ENCODE assay signal across 15 cellular contexts in genomic region chr19:1796395-1797142, GRCh38. TPM values are rescaled to one million over a fixed set of nuclear protein-coding genes. Genes with fewer than 3 reads are reported as not detected.
A peak's percentile ranks its signal among the peaks of the same experiment; 100 is the strongest.
DNase-seq lines count a peak whose midpoint lies in the region; ATAC-seq and TF ChIP-seq lines count a peak whose summit lies in the region.
"Had no signal": no experiment of that assay in that cellular context is flagged by ENCODE, and none has a peak within 500 bp of the region (broad histone marks: within the 10 kb centered on the region; RNA-seq: fewer than 3 reads in every experiment).

No MANE protein-coding gene starts in this region.

- no peak for DNase-seq in IMR-90
- peak; percentile 33 for DNase-seq in glutamatergic neuron
- no peak for DNase-seq in activated CD4-positive, alpha-beta memory T cell treated with anti-CD3 and anti-CD28 coated beads, Interleukin-2, amount 10 ng/mL, durations not matched to agents 7 days and 5 days
- DNase-seq in NCI-H1417 (lab: John Stamatoyannopoulos, UW), result no peak
- DNase-seq: GOT3, NCI-H187 treated with DMSO at 0.1 percent for 48 hours had no signal

- H3K4me3 ChIP-seq in BLaER1 (no peak overlapping the region), IMR-90 (ENCODE audit: insufficient read depth, low read depth, low read length) (no peak overlapping the region)
- H3K4me3 ChIP-seq: GM12878, Peyer's patch had no signal

- no peak overlapping the region; the same call in 1 of the 2 replicates for H2AK5ac ChIP-seq in IMR-90 (ENCODE audit: low read depth, low read length)

- H4K8ac ChIP-seq in IMR-90 (ENCODE audit: low read depth in 2 of 2, low read length in 2 of 2), result no peak overlapping the region

- H3K4ac ChIP-seq in IMR-90 (ENCODE audit: low read depth, low read length), result no peak overlapping the region

- BruUV-seq in IMR-90 (replicated peaks; lab: Mats Ljungman, UMichigan), result no TSS peak

- H2BK5ac ChIP-seq in IMR-90 (ENCODE audit: low read depth, low read length, poor library complexity, severe bottlenecking), result no peak overlapping the region

- H3K79me1 ChIP-seq in IMR-90 (ENCODE audit: low read depth in 1 of 2, low read length in 2 of 2), result no peaks in the 10 kb centered on the region

- no peak for TF ChIP-seq POLR2A in IMR-90 (IDR thresholded peaks at IDR 0.05; ENCODE audit: low read depth, low read length)

- WGBS in IMR-90 (ENCODE audit: extremely low coverage in 2 of 2, insufficient read length in 1 of 2), 2 experiments, result 70% methylated on average over 22 of the region's 52 CpGs; no CpG with 5 or more reads in 1 of the 2 experiments

- peaks cover 3% of the 10 kb centered on the region for H3K4me1 Mint-ChIP-seq in glutamatergic neuron (ENCODE audit: low read depth, unreplicated experiment)
- peaks cover 8% of the 10 kb centered on the region for H3K4me1 Mint-ChIP-seq in activated CD4-positive, alpha-beta memory T cell treated with anti-CD3 and anti-CD28 coated beads, Interleukin-2, amount 10 ng/mL, durations not matched to agents 7 days and 5 days

- no peak overlapping the region for H2BK120ac ChIP-seq in IMR-90 (ENCODE audit: low read depth, low read length)

- no peaks in the 10 kb centered on the region for H3K36me3 Mint-ChIP-seq in glutamatergic neuron (ENCODE audit: unreplicated experiment)
- peaks cover 6% of the 10 kb centered on the region for H3K36me3 Mint-ChIP-seq in activated CD4-positive, alpha-beta memory T cell treated with anti-CD3 and anti-CD28 coated beads, Interleukin-2, amount 10 ng/mL, durations not matched to agents 7 days and 5 days (ENCODE audit: low read depth)

- dilution Hi-C loops in IMR-90 (cut with HindIII; ENCODE audit: low sequenced_read_pairs, unreplicated experiment), result no loop called here

- no peak overlapping the region for H2BK15ac ChIP-seq in IMR-90 (ENCODE audit: low read depth, low read length)

- H3K4me3 Mint-ChIP-seq in glutamatergic neuron (ENCODE audit: unreplicated experiment), result no peak overlapping the region
- no peak overlapping the region for H3K4me3 Mint-ChIP-seq in activated CD4-positive, alpha-beta memory T cell treated with anti-CD3 and anti-CD28 coated beads, Interleukin-2, amount 10 ng/mL, durations not matched to agents 7 days and 5 days
- H3K4me3 Mint-ChIP-seq: CD4-positive, alpha-beta T cell; HFFc6 had no signal

- no peak for ATAC-seq in IMR-90 (ENCODE audit: low read depth)
- peak; percentile 36 for ATAC-seq in SK-N-SH treated with all-trans-retinoic acid at 6 μM for 48 hours
- ATAC-seq in HG02571 (IDR thresholded peaks at IDR 0.05; ENCODE audit: unreplicated experiment), result no peak

- CTCF ChIA-PET in IMR-90 (lab: Yijun Ruan, JAX), result interaction anchor here (0.7 kb wide), 1 partner anchor 124 kb away, joined by 3 read pairs; no protein-coding TSS in a partner anchor
- CTCF ChIA-PET in activated CD4-positive, alpha-beta memory T cell treated with anti-CD3 and anti-CD28 coated beads, Interleukin-2, amount 10 ng/mL, durations not matched to agents 7 days and 5 days (lab: Charles Lee), result interaction anchor here (1.0 to 2.1 kb wide), 2 partner anchors 29 to 42 kb away, joined by 4 to 8 read pairs; no protein-coding TSS in a partner anchor

- H3K27me3 ChIP-seq in BLaER1, result no peaks in the 10 kb centered on the region
- H3K27me3 ChIP-seq in IMR-90 (ENCODE audit: control insufficient read depth, insufficient read depth, low read length), result no peaks in the 10 kb centered on the region
- H3K27me3 ChIP-seq: Peyer's patch had no signal

- H3K9ac ChIP-seq in BLaER1, result no peak overlapping the region
- H3K9ac ChIP-seq in IMR-90 (ENCODE audit: low read depth, low read length), result no peak overlapping the region

- H3K27ac ChIP-seq in BLaER1 (no peak overlapping the region), IMR-90 (ENCODE audit: insufficient read depth, low read length) (no peak overlapping the region)
- H3K27ac ChIP-seq: Peyer's patch had no signal

- H3K14ac ChIP-seq in IMR-90 (replicated peaks; ENCODE audit: low read depth, low read length), result no peak overlapping the region

- TF ChIP-seq CTCF in IMR-90 (conservative IDR thresholded peaks at IDR 0.05; ENCODE audit: low read depth, low read length) (no peak), glutamatergic neuron (IDR thresholded peaks at IDR 0.05; ENCODE audit: partially characterized antibody, unreplicated experiment) (no peak)

- peaks cover 28% of the 10 kb centered on the region for H3K4me1 ChIP-seq in BLaER1
- H3K4me1 ChIP-seq in IMR-90 (ENCODE audit: control insufficient read depth, insufficient read depth, low read length), result no peaks in the 10 kb centered on the region

- H3K4me2 ChIP-seq in BLaER1 (peak overlapping the region; percentile 79), IMR-90 (ENCODE audit: low read depth, low read length) (no peak overlapping the region)

- H3K36me3 ChIP-seq in BLaER1 (peaks cover 30% of the 10 kb centered on the region), IMR-90 (ENCODE audit: control insufficient read depth, insufficient read depth, low read length) (peaks cover 5% of the 10 kb centered on the region; the same call in 1 of the 2 replicates)
- H3K36me3 ChIP-seq: Peyer's patch had no signal

- no peak overlapping the region for H4K5ac ChIP-seq in IMR-90 (ENCODE audit: low read depth, low read length)

- no peak overlapping the region for H3K56ac ChIP-seq in IMR-90 (ENCODE audit: extremely low read depth, insufficient read depth, low read length)

- H4K91ac ChIP-seq in IMR-90 (ENCODE audit: insufficient read depth, low read depth, low read length), result no peak overlapping the region

- no peak overlapping the region for H3K23ac ChIP-seq in IMR-90 (ENCODE audit: low read depth, low read length)

- H2AK9ac ChIP-seq in IMR-90 (replicated peaks; ENCODE audit: low read depth, low read length, poor library complexity), result peak overlapping the region; percentile 52

- H3K18ac ChIP-seq in IMR-90 (ENCODE audit: low read depth, low read length), result no peak overlapping the region

- H3K9me1 ChIP-seq in IMR-90 (ENCODE audit: insufficient read depth, low read length), result no peaks in the 10 kb centered on the region

- intact Hi-C loops in IMR-90 (cut with micrococcal nuclease), result loop anchor here (5.0 to 10.0 kb wide), 2 partner anchors 192 to 249 kb away; partner anchors contain the start of gene UQCR11

- H2BK20ac ChIP-seq in IMR-90 (ENCODE audit: low read depth, low read length), result no peak overlapping the region

- peak overlapping the region; percentile 94 for H2AFZ ChIP-seq in IMR-90 (replicated peaks; ENCODE audit: low read length, poor library complexity)

- H4K20me1 ChIP-seq in BLaER1 (no peaks in the 10 kb centered on the region), IMR-90 (ENCODE audit: insufficient read depth, low read length) (no peaks in the 10 kb centered on the region)

- no peaks in the 10 kb centered on the region for H3K9me3 ChIP-seq in BLaER1
- no peaks in the 10 kb centered on the region for H3K9me3 ChIP-seq in IMR-90 (ENCODE audit: control insufficient read depth, insufficient read depth, low read length)
- H3K9me3 ChIP-seq: Peyer's patch had no signal

- H3K9me3 Mint-ChIP-seq in glutamatergic neuron (ENCODE audit: unreplicated experiment), result no peaks in the 10 kb centered on the region
- no peaks in the 10 kb centered on the region for H3K9me3 Mint-ChIP-seq in activated CD4-positive, alpha-beta memory T cell treated with anti-CD3 and anti-CD28 coated beads, Interleukin-2, amount 10 ng/mL, durations not matched to agents 7 days and 5 days
- H3K9me3 Mint-ChIP-seq: CD4-positive, alpha-beta T cell; HFFc6 had no signal

- POLR2A ChIA-PET in IMR-90 (lab: Charles Lee; ENCODE audit: unreplicated experiment), result no interaction called here
- POLR2A ChIA-PET in activated CD4-positive, alpha-beta memory T cell treated with anti-CD3 and anti-CD28 coated beads, Interleukin-2, amount 10 ng/mL, durations not matched to agents 7 days and 5 days (lab: Charles Lee), result no interaction called here

- peaks cover 13% of the 10 kb centered on the region for H3K27me3 Mint-ChIP-seq in glutamatergic neuron (ENCODE audit: unreplicated experiment)
- H3K27me3 Mint-ChIP-seq in activated CD4-positive, alpha-beta memory T cell treated with anti-CD3 and anti-CD28 coated beads, Interleukin-2, amount 10 ng/mL, durations not matched to agents 7 days and 5 days, result peaks cover 4% of the 10 kb centered on the region

- TF ChIP-seq RAD21 in IMR-90 (IDR thresholded peaks at IDR 0.05; ENCODE audit: low read length), result no peak

- H3K27ac Mint-ChIP-seq in glutamatergic neuron (ENCODE audit: unreplicated experiment), result no peak overlapping the region
- H3K27ac Mint-ChIP-seq in activated CD4-positive, alpha-beta memory T cell treated with anti-CD3 and anti-CD28 coated beads, Interleukin-2, amount 10 ng/mL, durations not matched to agents 7 days and 5 days, result no peak overlapping the region
- H3K27ac Mint-ChIP-seq: CD4-positive, alpha-beta T cell; HFFc6 had no signal

- in situ Hi-C loops in IMR-90 (cut with MboI; ENCODE audit: low sequenced_read_pairs), result loop anchor here (25.0 kb wide), 1 partner anchor 259 kb away; no protein-coding TSS in a partner anchor

TF ChIP-seq in IMR-90, 13 proteins besides CTCF, POLR2A, EP300 and RAD21 (continues in another document):
- TF ChIP-seq RFX5 (IDR thresholded peaks at IDR 0.05; ENCODE audit: low read depth, low read length), result no peak
- TF ChIP-seq CEBPB (IDR thresholded peaks at IDR 0.05; ENCODE audit: low read depth, low read length), result no peak

TF ChIP-seq in SK-N-SH treated with all-trans-retinoic acid at 6 μM for 48 hours, 23 proteins besides CTCF, POLR2A, EP300 and RAD21 (continues in another document):
- TF ChIP-seq ZFP3 (CRISPR knock-in tag; IDR thresholded peaks at IDR 0.05) (no peak), BACH2 (CRISPR knock-in tag; IDR thresholded peaks at IDR 0.05; ENCODE audit: borderline replicate concordance) (no peak)

RNA-seq across cellular contexts. Expression of gene ATP8B3, which starts 15.5 kb away (rescaled TPM):
- total RNA-seq in IMR-90 (2012; rRNA removed) (1.4 and 1.6 TPM in 2 replicates), glutamatergic neuron (ENCODE audit: unreplicated experiment) (2.5 TPM)
- polyA plus RNA-seq in IMR-90 (2012; rRNA removed), result 8.1 and 9.0 TPM in 2 replicates
- 3.2 and 5.2 TPM in 2 replicates for polyA plus RNA-seq in IMR-90 (2012; cell fraction: cytosol; rRNA removed)
- 28.0 and 38.9 TPM in 2 replicates for polyA plus RNA-seq in IMR-90 (2012; cell fraction: nucleus; rRNA removed; ENCODE audit: low replicate concordance)
- 10 to 100 TPM; 22.5 to 23.3 TPM for total RNA-seq in activated CD4-positive, alpha-beta memory T cell treated with anti-CD3 and anti-CD28 coated beads, Interleukin-2, amount 10 ng/mL, durations not matched to agents 7 days and 5 days

RNA-seq across cellular contexts. Expression of gene ONECUT3, which starts 43.3 kb away (rescaled TPM):
- total RNA-seq in IMR-90 (2012; rRNA removed) (not detected in 2 replicates), glutamatergic neuron (ENCODE audit: unreplicated experiment) (15.4 TPM)
- not detected in 2 replicates for polyA plus RNA-seq in IMR-90 (2012; rRNA removed)
- not detected in 2 replicates for polyA plus RNA-seq in IMR-90 (2012; cell fraction: cytosol; rRNA removed)
- not detected in 2 replicates for polyA plus RNA-seq in IMR-90 (2012; cell fraction: nucleus; rRNA removed; ENCODE audit: low replicate concordance)
- total RNA-seq in activated CD4-positive, alpha-beta memory T cell treated with anti-CD3 and anti-CD28 coated beads, Interleukin-2, amount 10 ng/mL, durations not matched to agents 7 days and 5 days, result not detected
- total RNA-seq: CD4-positive, alpha-beta T cell; GM12878; HFFc6; Right ventricle myocardium superior; T-helper 1 cell treated with Interleukin-12 subunit alpha and Interleukin-12 subunit beta and Interleukin-4 antibody, amounts not matched to agents 30 ng/mL and 1 ng/mL, for 36 hours had no signal
- polyA plus RNA-seq: GM12878 had no signal

RNA-seq across cellular contexts. Expression of gene REXO1, which starts 51.7 kb away (rescaled TPM):
- total RNA-seq in IMR-90 (2012; rRNA removed) (1.4 and 2.5 TPM in 2 replicates), glutamatergic neuron (ENCODE audit: unreplicated experiment) (65.7 TPM)
- polyA plus RNA-seq in IMR-90 (2012; rRNA removed), result 39.2 and 63.7 TPM in 2 replicates
- polyA plus RNA-seq in IMR-90 (2012; cell fraction: cytosol; rRNA removed), result 13.1 and 26.8 TPM in 2 replicates
- 185 and 1,091 TPM in 2 replicates for polyA plus RNA-seq in IMR-90 (2012; cell fraction: nucleus; rRNA removed; ENCODE audit: low replicate concordance)
- 10 to 100 TPM; 46.5 to 47.5 TPM for total RNA-seq in activated CD4-positive, alpha-beta memory T cell treated with anti-CD3 and anti-CD28 coated beads, Interleukin-2, amount 10 ng/mL, durations not matched to agents 7 days and 5 days

Comparison
In these comparisons a context has a peak if more than half of its experiments do, and no peak if none do; other contexts are left out.
1. RNA of gene ONECUT3, which starts 43.3 kb away (total RNA-seq): 15.4 TPM in glutamatergic neuron (single experiment); not detected in IMR-90 and not detected in activated CD4-positive, alpha-beta memory T cell treated with anti-CD3 and anti-CD28 coated beads, Interleukin-2, amount 10 ng/mL, durations not matched to agents 7 days and 5 days; every median in the first group is over 10 times any median in the second.
2. RNA of gene REXO1, which starts 51.7 kb away (total RNA-seq): 65.7 TPM in glutamatergic neuron (single experiment) and 46.5 to 47.5 TPM in activated CD4-positive, alpha-beta memory T cell treated with anti-CD3 and anti-CD28 coated beads, Interleukin-2, amount 10 ng/mL, durations not matched to agents 7 days and 5 days; 1.4 to 2.5 TPM in IMR-90; every median in the first group is over 10 times any median in the second.